In the genomic region with DNA sequence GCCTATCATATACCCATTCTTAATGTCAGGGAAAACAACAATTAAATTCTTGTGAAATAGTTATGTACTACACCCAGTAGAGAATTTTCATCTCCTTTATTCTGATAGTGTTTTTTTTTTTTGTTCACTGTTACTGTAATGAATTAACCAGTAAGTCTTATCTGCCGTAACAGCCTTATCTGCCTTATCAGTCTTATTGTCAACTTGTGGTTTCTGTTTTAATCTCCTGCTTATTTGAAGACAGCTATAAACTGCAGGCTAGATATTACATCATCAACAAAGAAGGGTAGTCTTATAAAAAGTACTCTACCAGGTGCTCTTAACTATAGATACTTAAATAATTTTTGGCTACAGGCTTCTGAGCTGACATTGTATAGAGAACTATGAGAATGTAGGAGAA, we compare ENCODE assay signal across 20 cellular contexts.
"Had no signal": no experiment of that assay in that cellular context is flagged by ENCODE, and none has a peak within 500 bp of the region (broad histone marks: within the 10 kb centered on the region; RNA-seq: fewer than 3 reads in every experiment).

No MANE protein-coding gene starts in this region.

- H3K27ac ChIP-seq: coronary artery, dorsolateral prefrontal cortex, epithelial cell of prostate, esophagus muscularis mucosa, foreskin keratinocyte, psoas muscle, spleen, testis, tibial nerve, upper lobe of right lung, vagina had no signal

- H3K27me3 ChIP-seq: esophagus muscularis mucosa, foreskin keratinocyte, spleen, testis, tibial nerve, upper lobe of right lung, vagina had no signal

- H3K36me3 ChIP-seq: esophagus muscularis mucosa, spleen, tibial nerve, upper lobe of right lung, vagina had no signal

- DNase-seq: dorsolateral prefrontal cortex; effector CD8-positive, alpha-beta T cell; foreskin keratinocyte; left colon; left ventricle myocardium superior; mesenchymal stem cell; naive B cell; psoas muscle; spleen; stimulated activated CD4-positive, alpha-beta T cell treated with anti-CD3 and anti-CD28 coated beads, Interleukin-15, amount 100 ng/mL, for 24 hours; stimulated activated CD4-positive, alpha-beta T cell treated with anti-CD3 and anti-CD28 coated beads, Interleukin-1b, Interleukin-23, amount 100 ng/mL, for 48 hours; stimulated activated CD4-positive, alpha-beta T cell treated with anti-CD3 and anti-CD28 coated beads, Interleukin-4, amount 100 ng/mL, for 24 hours; testis; upper lobe of right lung had no signal

- H3K4me3 ChIP-seq: coronary artery, dorsolateral prefrontal cortex, esophagus muscularis mucosa, lung, psoas muscle, spleen, testis, tibial nerve, upper lobe of right lung, vagina had no signal
